Comparison of ENCODE assay signal across 31 cellular contexts in genomic region chr16:22775220-22775912, GRCh38. TPM values are rescaled to one million over a fixed set of nuclear protein-coding genes. Genes with fewer than 3 reads are reported as not detected.
DNase-seq lines count a peak whose midpoint lies in the region; ATAC-seq, FAIRE-seq and TF ChIP-seq lines count a peak whose summit lies in the region.
"Had no signal": no experiment of that assay in that cellular context is flagged by ENCODE, and none has a peak within 500 bp of the region (broad histone marks: within the 10 kb centered on the region; RNA-seq: fewer than 3 reads in every experiment).

No MANE protein-coding gene starts in this region.

- H3K4me3 Mint-ChIP-seq in endodermal cell = no peak overlapping the region
- no peak overlapping the region for H3K4me3 Mint-ChIP-seq in neural crest cell
- H3K4me3 Mint-ChIP-seq: CD14-positive monocyte; CD4-positive, alpha-beta memory T cell; CD4-positive, CD25-positive, alpha-beta regulatory T cell; CD8-positive, alpha-beta memory T cell had no signal

- TF ChIP-seq EP300 in HepG2 (IDR thresholded peaks at IDR 0.05; ENCODE audit: low read depth in 2 of 2, low read length in 2 of 2) (no peak), HepG2 (CRISPR knock-in tag; IDR thresholded peaks at IDR 0.05; ENCODE audit: borderline replicate concordance) (no peak), SK-N-SH (IDR thresholded peaks at IDR 0.05; ENCODE audit: borderline replicate concordance in 1 of 2, low read depth in 1 of 2, low read length in 1 of 2) (no peak)

- intact Hi-C loops in HepG2 (cut with micrococcal nuclease; ENCODE audit: unreplicated experiment) = no loop called here
- intact Hi-C loops in right lobe of liver (cut with DNase I) = no loop called here

- TF ChIP-seq POLR2A in HepG2 (IDR thresholded peaks at IDR 0.05; ENCODE audit: insufficient read depth in 1 of 2, low read depth in 2 of 2, low read length in 2 of 2) (no peak), right lobe of liver (IDR thresholded peaks at IDR 0.05) (no peak)

- in situ Hi-C loops in HepG2 (cut with HindIII; ENCODE audit: extremely low pct_ligation_motif_present, low pct_unique_long_range_greater_than_20kb) = no loop called here

- H3F3A ChIP-seq in SK-N-SH (replicated peaks; ENCODE audit: insufficient read depth) = no peaks in the 10 kb centered on the region

- H3K4me3 ChIP-seq in HepG2 (replicated peaks in 1 of 3; ENCODE audit: insufficient read depth in 1 of 3, low read depth in 2 of 3, low read length in 3 of 3) (no peak overlapping the region), right lobe of liver (no peak overlapping the region), endodermal cell (ENCODE audit: low read length) (no peak overlapping the region), neuronal stem cell (ENCODE audit: low read length in 2 of 2) (no peak overlapping the region), SK-N-SH (ENCODE audit: low read depth in 2 of 2, low read length in 1 of 2) (no peak overlapping the region)
- H3K4me3 ChIP-seq: A549, BLaER1, GM12878 had no signal

- TF ChIP-seq RAD21 in HepG2 (CRISPR knock-in tag; IDR thresholded peaks at IDR 0.05) (no peak), SK-N-SH (IDR thresholded peaks at IDR 0.05; ENCODE audit: low read length) (no peak)

- H3K9ac ChIP-seq in HepG2 (ENCODE audit: insufficient read depth, low read depth, low read length) = no peak overlapping the region
- H3K9ac ChIP-seq in endodermal cell (ENCODE audit: extremely low read depth, low read length, poor library complexity, severe bottlenecking) = no peak overlapping the region
- H3K9ac ChIP-seq in neuronal stem cell (ENCODE audit: low read depth, low read length, poor library complexity) = no peak overlapping the region
- H3K9ac ChIP-seq in SK-N-SH = no peak overlapping the region
- H3K9ac ChIP-seq: BLaER1 had no signal

- H3K4me1 Mint-ChIP-seq in endodermal cell (peaks cover 48% of the 10 kb centered on the region), neural crest cell (peaks cover 13% of the 10 kb centered on the region)
- H3K4me1 Mint-ChIP-seq: CD14-positive monocyte; CD4-positive, alpha-beta memory T cell; CD4-positive, CD25-positive, alpha-beta regulatory T cell; CD8-positive, alpha-beta memory T cell had no signal

- H4K20me1 ChIP-seq in HepG2 (ENCODE audit: insufficient read depth, low read length) = no peaks in the 10 kb centered on the region
- no peaks in the 10 kb centered on the region for H4K20me1 ChIP-seq in SK-N-SH (ENCODE audit: insufficient read depth)
- H4K20me1 ChIP-seq: BLaER1 had no signal

- H2AK5ac ChIP-seq in neuronal stem cell (ENCODE audit: low read depth, low read length) = no peak overlapping the region

- H3K9me3 Mint-ChIP-seq in endodermal cell (no peaks in the 10 kb centered on the region), neural crest cell (no peaks in the 10 kb centered on the region)

- CTCF ChIA-PET in HepG2 (lab: Yijun Ruan, JAX; ENCODE audit: low intra/inter-chr PET ratio, low total read pairs) (no interaction called here), SK-N-SH (lab: Yijun Ruan, JAX) (interaction anchor here (0.9 to 1.1 kb wide), 2 partner anchors 11 to 37 kb away, joined by 3 read pairs; no protein-coding TSS in a partner anchor)

- TF ChIP-seq CTCF in HepG2 (CRISPR knock-in tag; IDR thresholded peaks at IDR 0.05) = no peak
- no peak for TF ChIP-seq CTCF in right lobe of liver (IDR thresholded peaks at IDR 0.05)
- TF ChIP-seq CTCF in endodermal cell (conservative IDR thresholded peaks at IDR 0.05) = no peak
- TF ChIP-seq CTCF in neural crest cell (conservative IDR thresholded peaks at IDR 0.05) = no peak
- TF ChIP-seq CTCF in SK-N-SH (IDR thresholded peaks at IDR 0.05) = no peak

- DNase-seq in HepG2 (ENCODE audit: low spot score) = no peak
- no peak for DNase-seq in right lobe of liver
- peak; percentile 67 for DNase-seq in endodermal cell
- DNase-seq in neural crest cell (ENCODE audit: low read depth, low spot score) = no peak
- peak; percentile 40 for DNase-seq in neuronal stem cell (ENCODE audit: low spot score)
- no peak for DNase-seq in AG08396 (ENCODE audit: low spot score)
- no peak for DNase-seq in cerebellar nuclear complex (lab: John Stamatoyannopoulos, UW)
- no peak for DNase-seq in SK-N-SH
- DNase-seq: BE2C; C1 segment of cervical spinal cord; CD4-positive, alpha-beta memory T cell; CD4-positive, CD25-positive, alpha-beta regulatory T cell; CD8-positive, alpha-beta memory T cell; COR-L47; DMS 273 treated with DMSO at 0.1 percent for 48 hours; DMS153; DMS53; DMS79; DND-41; EL; GDM1 had no signal

- peaks cover 5% of the 10 kb centered on the region for H3K27me3 Mint-ChIP-seq in endodermal cell (ENCODE audit: insufficient read depth)
- H3K27me3 Mint-ChIP-seq in neural crest cell (ENCODE audit: low read depth) = peaks cover 41% of the 10 kb centered on the region

- no peaks in the 10 kb centered on the region for H3K79me1 ChIP-seq in neuronal stem cell (ENCODE audit: low read depth, low read length)

- H3K79me2 ChIP-seq in HepG2 (ENCODE audit: insufficient read depth, low read length) = no peaks in the 10 kb centered on the region
- H3K79me2 ChIP-seq in SK-N-SH (ENCODE audit: insufficient read depth) = no peaks in the 10 kb centered on the region

- no peak overlapping the region for H4K8ac ChIP-seq in neuronal stem cell (ENCODE audit: low read depth, low read length)

- no peak overlapping the region for H3K27ac ChIP-seq in HepG2 (ENCODE audit: extremely low read length, insufficient read depth, low read length)
- no peak overlapping the region for H3K27ac ChIP-seq in right lobe of liver
- H3K27ac ChIP-seq in endodermal cell (ENCODE audit: low read depth, low read length) = peak overlapping the region; percentile 29
- H3K27ac ChIP-seq in neuronal stem cell (replicated peaks; ENCODE audit: low read length) = no peak overlapping the region
- H3K27ac ChIP-seq in SK-N-SH (ENCODE audit: low read depth in 2 of 2, low read length in 1 of 2) = no peak overlapping the region
- H3K27ac ChIP-seq: 22Rv1, A549, BLaER1 had no signal

- no peak overlapping the region for H3K4ac ChIP-seq in neuronal stem cell (ENCODE audit: low read length)

- no peaks in the 10 kb centered on the region for H3K9me2 ChIP-seq in SK-N-SH

- H3K14ac ChIP-seq in neuronal stem cell (ENCODE audit: low read length) = no peak overlapping the region

- H3K36me3 ChIP-seq in HepG2 (replicated peaks in 1 of 2; ENCODE audit: control insufficient read depth in 1 of 2, insufficient read depth in 2 of 2, low read length in 2 of 2) = no peaks in the 10 kb centered on the region
- H3K36me3 ChIP-seq in right lobe of liver = no peaks in the 10 kb centered on the region
- no peaks in the 10 kb centered on the region for H3K36me3 ChIP-seq in endodermal cell (ENCODE audit: control insufficient read depth, insufficient read depth, low read length)
- H3K36me3 ChIP-seq in neuronal stem cell (replicated peaks in 1 of 2; ENCODE audit: control insufficient read depth in 2 of 2, insufficient read depth in 2 of 2, low read length in 2 of 2) = no peaks in the 10 kb centered on the region
- H3K36me3 ChIP-seq in SK-N-SH (replicated peaks in 1 of 2; ENCODE audit: control insufficient read depth in 1 of 2, insufficient read depth in 2 of 2, low read length in 1 of 2) = no peaks in the 10 kb centered on the region
- H3K36me3 ChIP-seq: BE2C, BLaER1 had no signal

- H3K23ac ChIP-seq in neuronal stem cell (ENCODE audit: low read depth, low read length, poor library complexity) = no peak overlapping the region

- H3K4me2 ChIP-seq in HepG2 (ENCODE audit: low read depth, low read length) = no peak overlapping the region
- H3K4me2 ChIP-seq in neuronal stem cell (ENCODE audit: insufficient read depth, low read length, poor library complexity, severe bottlenecking) = no peak overlapping the region
- H3K4me2 ChIP-seq in SK-N-SH = no peak overlapping the region
- H3K4me2 ChIP-seq: A549, BLaER1 had no signal

- ATAC-seq in HepG2 (no peak), right lobe of liver (no peak)
- ATAC-seq: A549, GM12878 had no signal

- H2AFZ ChIP-seq in HepG2 (ENCODE audit: low read length) (no peak overlapping the region), neuronal stem cell (ENCODE audit: low read length) (no peak overlapping the region), SK-N-SH (ENCODE audit: low read depth) (no peak overlapping the region)

- H2BK5ac ChIP-seq in neuronal stem cell (ENCODE audit: low read length) = no peak overlapping the region

- H3K4me1 ChIP-seq in HepG2 (ENCODE audit: insufficient read depth, low read length) (no peaks in the 10 kb centered on the region), right lobe of liver (no peaks in the 10 kb centered on the region), endodermal cell (ENCODE audit: control insufficient read depth, insufficient read depth, low read length) (peaks cover 18% of the 10 kb centered on the region), neuronal stem cell (ENCODE audit: control insufficient read depth in 2 of 2, insufficient read depth in 1 of 2, low read depth in 1 of 2, low read length in 2 of 2) (peaks cover 0 to 2% of the 10 kb centered on the region in 2 donors), SK-N-SH (ENCODE audit: control insufficient read depth in 1 of 2, insufficient read depth in 2 of 2, low read depth in 1 of 2, low read length in 1 of 2) (peaks cover 0 to 2% of the 10 kb centered on the region in 2 experiments; a peak in 1 of 4 replicates)
- H3K4me1 ChIP-seq: A549, BLaER1 had no signal

- no peak overlapping the region for H3K27ac Mint-ChIP-seq in endodermal cell
- peak overlapping the region; percentile 4 for H3K27ac Mint-ChIP-seq in neural crest cell (ENCODE audit: unreplicated experiment)
- H3K27ac Mint-ChIP-seq: CD14-positive monocyte; CD4-positive, alpha-beta memory T cell; CD4-positive, CD25-positive, alpha-beta regulatory T cell; CD8-positive, alpha-beta memory T cell had no signal

- no peak overlapping the region for H2BK120ac ChIP-seq in neuronal stem cell (ENCODE audit: low read depth, low read length)

- H3K9me3 ChIP-seq in HepG2 (ENCODE audit: low read length) (no peaks in the 10 kb centered on the region), right lobe of liver (no peaks in the 10 kb centered on the region), endodermal cell (ENCODE audit: control insufficient read depth, low read length) (no peaks in the 10 kb centered on the region), neuronal stem cell (replicated peaks in 1 of 2; ENCODE audit: control insufficient read depth in 2 of 2, insufficient read depth in 1 of 2, low read depth in 1 of 2, low read length in 2 of 2) (no peaks in the 10 kb centered on the region), SK-N-SH (no peaks in the 10 kb centered on the region)
- H3K9me3 ChIP-seq: A549, BLaER1 had no signal

- H4K91ac ChIP-seq in neuronal stem cell (ENCODE audit: low read depth, low read length, poor library complexity) = no peak overlapping the region

- WGBS in HepG2 (ENCODE audit: low lambda C conversion rate) = 16% methylated on average over 6 of the region's 6 CpGs
- 28% methylated on average over 6 of the region's 6 CpGs for WGBS in right lobe of liver (ENCODE audit: insufficient coverage, low coverage, low lambda C conversion rate, missing lambda C conversion rate)
- 19 to 38% methylated on average over 3 to 6 of the region's 6 CpGs for WGBS in endodermal cell (ENCODE audit: insufficient coverage in 1 of 2, insufficient read length in 1 of 2), 2 experiments
- no CpG with 5 or more reads among the region's 6 CpGs for WGBS in neuronal stem cell (ENCODE audit: extremely low coverage in 2 of 2, insufficient read length in 2 of 2, insufficient replicate concordance in 1 of 2), 2 donors
- 62% methylated on average over 6 of the region's 6 CpGs for WGBS in SK-N-SH (ENCODE audit: low lambda C conversion rate)

- H3K27me3 ChIP-seq in HepG2 (ENCODE audit: control insufficient read depth in 1 of 2, insufficient read depth in 2 of 2, low read length in 2 of 2) (no peaks in the 10 kb centered on the region), right lobe of liver (no peaks in the 10 kb centered on the region), endodermal cell (ENCODE audit: control insufficient read depth, insufficient read depth, low read length, poor library complexity, severe bottlenecking) (no peaks in the 10 kb centered on the region), neuronal stem cell (ENCODE audit: control insufficient read depth in 3 of 3, insufficient read depth in 3 of 3, low read depth in 1 of 3, low read length in 3 of 3) (no peaks in the 10 kb centered on the region), SK-N-SH (ENCODE audit: insufficient read depth) (no peaks in the 10 kb centered on the region)
- H3K27me3 ChIP-seq: BE2C, BLaER1 had no signal

- BruUV-seq in HepG2 (replicated peaks; lab: Mats Ljungman, UMichigan) = no TSS peak

- no peak overlapping the region for H2BK12ac ChIP-seq in neuronal stem cell (ENCODE audit: low read length)

- no peak overlapping the region for H3K18ac ChIP-seq in neuronal stem cell (ENCODE audit: low read length)

- H2BK15ac ChIP-seq in neuronal stem cell (ENCODE audit: low read length) = no peak overlapping the region

- POLR2A ChIA-PET in HepG2 (lab: Yijun Ruan, JAX) (no interaction called here), SK-N-SH (lab: Yijun Ruan, JAX) (no interaction called here)

- FAIRE-seq in HepG2 (lab: Jason Lieb, UNC) = no peak
- FAIRE-seq: A549, GM12878, GM12892, GM18507 had no signal

- H3K36me3 Mint-ChIP-seq in endodermal cell (ENCODE audit: low read depth) (no peaks in the 10 kb centered on the region), neural crest cell (ENCODE audit: low read depth) (no peaks in the 10 kb centered on the region)
- H3K36me3 Mint-ChIP-seq: CD14-positive monocyte; CD4-positive, alpha-beta memory T cell; CD4-positive, CD25-positive, alpha-beta regulatory T cell; CD8-positive, alpha-beta memory T cell had no signal

RNA-seq across cellular contexts. Expression of gene HS3ST2, which starts 38.6 kb away (rescaled TPM):
- not detected in 2 replicates for total RNA-seq in HepG2 (2016; rRNA removed; fragmentation: Illumina TruSeq; extraction: Trizol)
- not detected in 2 replicates for total RNA-seq in HepG2 (2016; cell fraction: cytosol; rRNA removed; fragmentation: Illumina TruSeq; extraction: Trizol; ENCODE audit: low read depth)
- total RNA-seq in HepG2 (2016; cell fraction: insoluble cytoplasmic fraction; rRNA removed; fragmentation: Illumina TruSeq; extraction: Trizol) = not detected in 2 replicates
- total RNA-seq in HepG2 (2016; cell fraction: membrane; rRNA removed; fragmentation: Illumina TruSeq; extraction: Trizol) = not detected in 2 replicates
- not detected in 2 replicates for total RNA-seq in HepG2 (2016; cell fraction: nucleus; rRNA removed; fragmentation: Illumina TruSeq; extraction: Trizol)
- polyA plus RNA-seq in HepG2 (2011; rRNA removed) = not detected in 2 replicates
- polyA plus RNA-seq in HepG2 (2011; cell fraction: cytosol; rRNA removed) = not detected in 2 replicates
- polyA plus RNA-seq in HepG2 (2011; cell fraction: nucleus; rRNA removed) = not detected in 2 replicates
- polyA plus RNA-seq in HepG2 (2012) = not detected in 2 replicates
- not detected in 2 replicates for polyA plus RNA-seq in HepG2 (2016; cell fraction: cytosol; fragmentation: Illumina TruSeq; extraction: Trizol; ENCODE audit: low read depth)
- not detected in 2 replicates for polyA plus RNA-seq in HepG2 (2016; cell fraction: insoluble cytoplasmic fraction; fragmentation: Illumina TruSeq; extraction: Trizol; ENCODE audit: low read depth)
- not detected in 2 replicates for polyA plus RNA-seq in HepG2 (2016; cell fraction: membrane; fragmentation: Illumina TruSeq; extraction: Trizol; ENCODE audit: low read depth)
- not detected in 2 replicates for polyA plus RNA-seq in HepG2 (2016; cell fraction: nucleus; fragmentation: Illumina TruSeq; extraction: Trizol; ENCODE audit: insufficient read depth, low read depth)
- polyA minus RNA-seq in HepG2 (2011; rRNA and poly(A)+ RNA removed; ENCODE audit: low replicate concordance) = not detected in 2 replicates
- polyA minus RNA-seq in HepG2 (2011; cell fraction: cytosol; rRNA and poly(A)+ RNA removed) = not detected in 2 replicates
- not detected in 2 replicates for polyA minus RNA-seq in HepG2 (2011; cell fraction: nucleus; rRNA and poly(A)+ RNA removed)
- 1 to 10 TPM in 2 of 6 experiments, under 1 TPM in 3, not detected in 1; 0.21 to 3.2 (median 0.93) TPM for total RNA-seq in right lobe of liver
- total RNA-seq in endodermal cell = under 1 TPM in 1 of 2 donors, not detected in 1; 0.18 TPM
- 0.82 TPM for polyA plus RNA-seq in endodermal cell (2013, experiment 1 of 2)
- 0.66 TPM for polyA plus RNA-seq in endodermal cell (2013, experiment 2 of 2)
- not detected in 2 replicates for total RNA-seq in neural crest cell
- 0.03 TPM for polyA plus RNA-seq in neuronal stem cell (2013, experiment 1 of 2)
- polyA plus RNA-seq in neuronal stem cell (2013, experiment 2 of 2) = 0.01 TPM
- not detected in 2 replicates for polyA plus RNA-seq in SK-N-SH (2012; rRNA removed)
- polyA plus RNA-seq in SK-N-SH (2012; cell fraction: cytosol; rRNA removed) = not detected in 2 replicates
- polyA plus RNA-seq in SK-N-SH (2012; cell fraction: nucleus; rRNA removed) = not detected in 2 replicates
- total RNA-seq: A172; CD4-positive, CD25-positive, alpha-beta regulatory T cell; CD8-positive, alpha-beta memory T cell; Daoy; G401; GM12878 had no signal
- polyA plus RNA-seq: A549; CD14-positive monocyte; CD4-positive, alpha-beta memory T cell; CD4-positive, CD25-positive, alpha-beta regulatory T cell; CD8-positive, alpha-beta memory T cell; GM12878 had no signal

Comparison
In these comparisons a context has a peak if more than half of its experiments do, and no peak if none do; other contexts are left out.
1. DNase-seq: peak in endodermal cell (single experiment) and neuronal stem cell (single experiment); none in HepG2 (single experiment), right lobe of liver (0 of 3), neural crest cell (single experiment), AG08396 (single experiment), cerebellar nuclear complex (0 of 2) and SK-N-SH (single experiment).